ENCODE assay signal across 8 cellular contexts in genomic region chr1:227729144-227729880, GRCh38. TPM values are rescaled to one million over a fixed set of nuclear protein-coding genes. Genes with fewer than 3 reads are reported as not detected.
A peak's percentile ranks its signal among the peaks of the same experiment; 100 is the strongest.
DNase-seq lines count a peak whose midpoint lies in the region; ATAC-seq and TF ChIP-seq lines count a peak whose summit lies in the region.

No MANE protein-coding gene starts in this region.

- peak overlapping the region; percentile 67 for H3K27ac ChIP-seq in temporal lobe (ENCODE audit: low read depth, low read length)

- no peak for ATAC-seq in activated T-helper 17 cell treated with anti-CD3 and anti-CD28 coated beads, Interleukin-2, amount 50 U/mL, for 72 hours (replicated peaks)
- no peak for ATAC-seq in GM19328 (IDR thresholded peaks at IDR 0.05; ENCODE audit: unreplicated experiment)

- H3K27ac Mint-ChIP-seq in T-helper 1 cell treated with Interleukin-12 subunit alpha and Interleukin-12 subunit beta and Interleukin-4 antibody, amounts not matched to agents 30 μg/mL and 1 μg/mL, for 36 hours = no peak overlapping the region
- peak overlapping the region; percentile 69 for H3K27ac Mint-ChIP-seq in activated T-helper 17 cell treated with anti-CD3 and anti-CD28 coated beads, Interleukin-2, amount 50 U/mL, for 72 hours

- H3K36me3 Mint-ChIP-seq in T-helper 1 cell treated with Interleukin-12 subunit alpha and Interleukin-12 subunit beta and Interleukin-4 antibody, amounts not matched to agents 30 μg/mL and 1 μg/mL, for 36 hours (ENCODE audit: low read depth) = peaks cover 5% of the 10 kb centered on the region
- H3K36me3 Mint-ChIP-seq in activated T-helper 17 cell treated with anti-CD3 and anti-CD28 coated beads, Interleukin-2, amount 50 U/mL, for 72 hours (ENCODE audit: low read depth) = peaks cover 24% of the 10 kb centered on the region

- H3K27me3 Mint-ChIP-seq in T-helper 1 cell treated with Interleukin-12 subunit alpha and Interleukin-12 subunit beta and Interleukin-4 antibody, amounts not matched to agents 30 μg/mL and 1 μg/mL, for 36 hours (ENCODE audit: low read depth) = peaks cover 3% of the 10 kb centered on the region
- peaks cover 1% of the 10 kb centered on the region for H3K27me3 Mint-ChIP-seq in activated T-helper 17 cell treated with anti-CD3 and anti-CD28 coated beads, Interleukin-2, amount 50 U/mL, for 72 hours

- no peak for TF ChIP-seq CTCF in GM20000 (IDR thresholded peaks at IDR 0.05; ENCODE audit: extremely low read depth, missing control alignments)

- peaks cover 6% of the 10 kb centered on the region for H3K9me3 Mint-ChIP-seq in T-helper 1 cell treated with Interleukin-12 subunit alpha and Interleukin-12 subunit beta and Interleukin-4 antibody, amounts not matched to agents 30 μg/mL and 1 μg/mL, for 36 hours
- H3K9me3 Mint-ChIP-seq in activated T-helper 17 cell treated with anti-CD3 and anti-CD28 coated beads, Interleukin-2, amount 50 U/mL, for 72 hours = peaks cover under 1% of the 10 kb centered on the region

- DNase-seq in T-helper 1 cell (no peak), iPS-NIHi7 (ENCODE audit: extremely low spot score) (peak; percentile 45), NCI-H345 (lab: John Stamatoyannopoulos, UW) (no peak), GM20000 (ENCODE audit: low spot score) (no peak)

- H3K4me3 Mint-ChIP-seq in T-helper 1 cell treated with Interleukin-12 subunit alpha and Interleukin-12 subunit beta and Interleukin-4 antibody, amounts not matched to agents 30 μg/mL and 1 μg/mL, for 36 hours = peak overlapping the region; percentile 82
- peak overlapping the region; percentile 85 for H3K4me3 Mint-ChIP-seq in activated T-helper 17 cell treated with anti-CD3 and anti-CD28 coated beads, Interleukin-2, amount 50 U/mL, for 72 hours

- H3K4me1 Mint-ChIP-seq in T-helper 1 cell treated with Interleukin-12 subunit alpha and Interleukin-12 subunit beta and Interleukin-4 antibody, amounts not matched to agents 30 μg/mL and 1 μg/mL, for 36 hours (ENCODE audit: low read depth) = peaks cover 16% of the 10 kb centered on the region
- H3K4me1 Mint-ChIP-seq in activated T-helper 17 cell treated with anti-CD3 and anti-CD28 coated beads, Interleukin-2, amount 50 U/mL, for 72 hours = peaks cover 5% of the 10 kb centered on the region

RNA-seq across cellular contexts. Expression of gene JMJD4, which starts 5.8 kb away (rescaled TPM):
- 10 to 100 TPM; 10.6 to 19.9 TPM for total RNA-seq in activated T-helper 17 cell treated with anti-CD3 and anti-CD28 coated beads, Interleukin-2, amount 50 U/mL, for 72 hours
- 10.3 TPM for total RNA-seq in temporal lobe

RNA-seq across cellular contexts. Expression of gene SNAP47, which starts 5.9 kb away (rescaled TPM):
- total RNA-seq in activated T-helper 17 cell treated with anti-CD3 and anti-CD28 coated beads, Interleukin-2, amount 50 U/mL, for 72 hours = 10 to 100 TPM; 42.9 to 53.6 TPM
- 68.6 TPM for total RNA-seq in temporal lobe
